8 cellular contexts compared by ENCODE assay signal in the genomic region with DNA sequence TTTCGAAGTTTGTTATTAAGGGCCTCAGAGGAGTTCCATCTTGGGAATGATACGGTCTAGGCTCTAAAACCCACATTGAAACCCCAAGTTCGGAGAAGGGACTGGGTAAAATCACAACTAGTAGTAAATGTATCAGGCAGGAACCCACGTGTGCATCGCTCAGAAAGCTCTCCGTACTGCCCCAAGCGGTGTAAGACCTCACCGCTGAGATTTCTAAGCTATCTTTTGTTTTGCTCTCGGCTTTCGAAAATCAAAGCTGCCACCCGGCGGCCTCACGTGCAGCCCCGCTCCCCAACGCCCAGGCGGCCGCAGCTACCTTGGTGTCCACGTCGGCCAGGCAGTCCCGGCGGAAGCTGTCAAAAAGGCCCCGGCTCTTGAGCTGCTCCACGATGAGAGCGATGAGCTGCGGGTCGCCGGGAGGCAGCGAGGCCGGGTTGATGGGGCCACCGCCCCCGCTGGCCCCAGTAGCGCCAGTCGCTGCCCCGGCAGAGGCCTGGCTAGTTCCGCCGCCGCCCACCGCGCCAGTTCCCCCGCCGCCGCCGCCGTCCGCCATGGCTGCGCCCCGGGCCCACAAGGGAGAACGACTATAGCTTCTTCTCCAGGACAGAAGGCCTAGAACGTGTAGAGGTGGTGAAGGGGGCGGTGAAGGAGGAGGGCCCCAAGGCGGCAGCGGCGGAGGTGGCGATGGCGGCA. TPM values are rescaled to one million over a fixed set of nuclear protein-coding genes. Genes with fewer than 3 reads are reported as not detected.
A peak's percentile ranks its signal among the peaks of the same experiment; 100 is the strongest.
DNase-seq lines count a peak whose midpoint lies in the region; ATAC-seq and TF ChIP-seq lines count a peak whose summit lies in the region.

No MANE protein-coding gene starts in this region.

- ATAC-seq in HG02571 (IDR thresholded peaks at IDR 0.05; ENCODE audit: unreplicated experiment) = peak; percentile 52
- ATAC-seq in T-cell (replicated peaks in 1 of 4) = peak; percentile 67 to 70 (median 68)
- ATAC-seq in left ventricle myocardium superior = peak; percentile 71

- peak overlapping the region; percentile 91 to 96 for H3K27ac Mint-ChIP-seq in T-cell

- CTCF ChIA-PET in T-cell (lab: Charles Lee) = interaction anchor here (0.6 to 6.1 kb wide), 34 partner anchors 9 to 1609 kb away, joined by 3 to 70 read pairs (median 4); a partner anchor contains a TSS

- H3K9me3 ChIP-seq in uterus = no peaks in the 10 kb centered on the region

- TF ChIP-seq POLR2A in uterus (IDR thresholded peaks at IDR 0.05) = no peak

- no peaks in the 10 kb centered on the region for H3K27me3 Mint-ChIP-seq in T-cell

- H3K4me1 ChIP-seq in uterus = peaks cover 11% of the 10 kb centered on the region in 2 donors

- intact Hi-C loops in left ventricle myocardium superior (cut with micrococcal nuclease) (loop anchor here (5.0 to 10.0 kb wide), 2 partner anchors 356 to 699 kb away; no protein-coding TSS in a partner anchor), uterus (cut with DNase I; ENCODE audit: low total_unique reads) (loop anchor here (5.0 kb wide), 1 partner anchor 271 kb away; a partner anchor contains a TSS)

- peaks cover 16% of the 10 kb centered on the region for H3K36me3 Mint-ChIP-seq in T-cell

- POLR2A ChIA-PET in T-cell (lab: Charles Lee) = interaction anchor here (0.6 to 2.1 kb wide), 9 partner anchors 9 to 1339 kb away, joined by 3 to 16 read pairs (median 3); a partner anchor contains a TSS

- no peaks in the 10 kb centered on the region for H3K9me3 Mint-ChIP-seq in T-cell

- H3K4me3 Mint-ChIP-seq in T-cell = peak overlapping the region; percentile 80 to 91 (median 88)

- TF ChIP-seq CTCF in GM12865 (IDR thresholded peaks at IDR 0.05; ENCODE audit: insufficient read depth, low read depth, low read length, missing control alignments) (peak; percentile 77), uterus (IDR thresholded peaks at IDR 0.05) (peak; percentile 38 to 53 (median 46))

- H3K36me3 ChIP-seq in uterus = no peaks in the 10 kb centered on the region

- H3K4me1 Mint-ChIP-seq in T-cell = peaks cover 48 to 56% (median 53%) of the 10 kb centered on the region in 3 donors

- H3K27ac ChIP-seq in uterus = peak overlapping the region; percentile 90 to 96

- peak overlapping the region; percentile 82 for H3K4me3 ChIP-seq in GM12865 (ENCODE audit: low read depth, low read length)
- peak overlapping the region; percentile 66 to 98 for H3K4me3 ChIP-seq in uterus

- no peaks in the 10 kb centered on the region for H3K27me3 ChIP-seq in uterus

- DNase-seq in GM12865 (ENCODE audit: low read depth) (peak; percentile 88), NAMALWA (ENCODE audit: low spot score) (peak; percentile 94), T-cell (peak; percentile 40 to 82 (median 67)), amniotic epithelial cell (ENCODE audit: low read depth) (peak; percentile 73), left ventricle myocardium superior (peak; percentile 63), putamen (ENCODE audit: low spot score) (peak; percentile 69), uterus (peak; percentile 32 to 50)

RNA-seq across cellular contexts. Expression of a gene that starts 0.4 kb away (rescaled TPM):
- total RNA-seq in T-cell (10 to 100 TPM; 23.7 to 36.6 (median 30.1) TPM), left ventricle myocardium superior (49.8 TPM), uterus (10 to 100 TPM; 48.2 to 64.8 (median 57.2) TPM)

Comparison
In these comparisons a context has a peak if more than half of its experiments do, and no peak if none do; other contexts are left out.
1. Peak in every context shown above with its lines: DNase-seq, ATAC-seq, H3K4me3 ChIP-seq and H3K27ac ChIP-seq.
2. DNase-seq: peak in every context shown above with its lines; median percentile 94 in NAMALWA; 88 in GM12865; 73 in amniotic epithelial cell; 69 in putamen; 67 in T-cell; 63 in left ventricle myocardium superior; 41 in uterus.